ENCODE assay signal across 29 cellular contexts in genomic region chr13:41680900-41681299, GRCh38.
"Had no signal": no experiment of that assay in that cellular context is flagged by ENCODE, and none has a peak within 500 bp of the region (broad histone marks: within the 10 kb centered on the region; RNA-seq: fewer than 3 reads in every experiment).

No MANE protein-coding gene starts in this region.

- H3K27ac ChIP-seq: ascending aorta, breast epithelium, cardiac muscle cell, colonic mucosa, esophagus muscularis mucosa, foreskin keratinocyte, gastrocnemius medialis had no signal

- H3K9me3 ChIP-seq: ascending aorta, breast epithelium, colonic mucosa, esophagus muscularis mucosa, gastrocnemius medialis, heart left ventricle had no signal

- DNase-seq: activated CD4-positive, alpha-beta memory T cell treated with anti-CD3 and anti-CD28 coated beads for 36 hours; activated CD4-positive, alpha-beta T cell treated with anti-CD3 and anti-CD28 coated beads for 1 hour; activated CD4-positive, alpha-beta T cell treated with anti-CD3 and anti-CD28 coated beads for 48 hours; activated CD4-positive, alpha-beta T cell treated with anti-CD3 and anti-CD28 coated beads, Interleukin-2, amount 50 U/mL, for 1 hour; activated CD8-positive, alpha-beta memory T cell treated with anti-CD3 and anti-CD28 coated beads, Interleukin-2, amount 10 ng/mL, durations not matched to agents 7 days and 5 days; activated CD8-positive, alpha-beta memory T cell treated with anti-CD3 and anti-CD28 coated beads, Interleukin-2, amount 50 U/mL, for 4 hours; activated CD8-positive, alpha-beta T cell treated with anti-CD3 and anti-CD28 coated beads, Interleukin-2, amount 10 ng/mL, durations not matched to agents 7 days and 5 days; activated gamma-delta T cell; activated naive CD4-positive, alpha-beta T cell; activated naive CD4-positive, alpha-beta T cell treated with anti-CD3 and anti-CD28 coated beads, Interleukin-2, amount 10 ng/mL, durations not matched to agents 7 days and 5 days; activated naive CD8-positive, alpha-beta T cell treated with anti-CD3 and anti-CD28 coated beads, Interleukin-2, amount 10 ng/mL, durations not matched to agents 7 days and 5 days; activated T-cell treated with anti-CD3 and anti-CD28 coated beads for 4 hours; activated T-cell treated with anti-CD3 and anti-CD28 coated beads, Interleukin-2, amount 50 U/mL, for 24 hours; activated T-cell treated with anti-CD3 and anti-CD28 coated beads, Interleukin-2, amount 50 U/mL, for 72 hours; central memory CD4-positive, alpha-beta T cell; cerebellar nuclear complex; colonic mucosa; effector CD8-positive, alpha-beta T cell; foreskin keratinocyte; gastrocnemius medialis; glutamatergic neuron; heart left ventricle; T-helper 2 cell had no signal

- H3K36me3 ChIP-seq: breast epithelium, colonic mucosa had no signal

- H3K9me3 Mint-ChIP-seq: activated CD4-positive, alpha-beta memory T cell treated with anti-CD3 and anti-CD28 coated beads for 36 hours; activated naive CD4-positive, alpha-beta T cell treated with anti-CD3 and anti-CD28 coated beads, Interleukin-2, amount 10 ng/mL, durations not matched to agents 7 days and 5 days; activated naive CD4-positive, alpha-beta T cell treated with anti-CD3 and anti-CD28 coated beads, Interleukin-2, amount 50 U/mL, for 72 hours; activated naive CD8-positive, alpha-beta T cell treated with anti-CD3 and anti-CD28 coated beads, Interleukin-2, amount 10 ng/mL, durations not matched to agents 7 days and 5 days; activated T-cell treated with anti-CD3 and anti-CD28 coated beads, Interleukin-2, amount 50 U/mL, for 24 hours; activated T-cell treated with anti-CD3 and anti-CD28 coated beads, Interleukin-2, amount 50 U/mL, for 72 hours; brain had no signal

- H3K27me3 ChIP-seq: ascending aorta, breast epithelium, cardiac muscle cell, colonic mucosa, esophagus muscularis mucosa, foreskin keratinocyte, gastrocnemius medialis, heart left ventricle had no signal

- H3K4me3 Mint-ChIP-seq: activated CD4-positive, alpha-beta memory T cell treated with anti-CD3 and anti-CD28 coated beads for 36 hours; activated CD8-positive, alpha-beta memory T cell treated with anti-CD3 and anti-CD28 coated beads, Interleukin-2, amount 10 ng/mL, durations not matched to agents 7 days and 5 days; activated CD8-positive, alpha-beta T cell treated with anti-CD3 and anti-CD28 coated beads, Interleukin-2, amount 10 ng/mL, durations not matched to agents 7 days and 5 days; activated naive CD4-positive, alpha-beta T cell treated with anti-CD3 and anti-CD28 coated beads, Interleukin-2, amount 10 ng/mL, durations not matched to agents 7 days and 5 days; activated naive CD8-positive, alpha-beta T cell treated with anti-CD3 and anti-CD28 coated beads, Interleukin-2, amount 10 ng/mL, durations not matched to agents 7 days and 5 days; activated T-cell treated with anti-CD3 and anti-CD28 coated beads, Interleukin-2, amount 50 U/mL, for 24 hours; activated T-cell treated with anti-CD3 and anti-CD28 coated beads, Interleukin-2, amount 50 U/mL, for 72 hours; brain had no signal

- H3K4me3 ChIP-seq: ascending aorta, breast epithelium, cardiac muscle cell, colonic mucosa, esophagus muscularis mucosa, gastrocnemius medialis, heart left ventricle had no signal

- H3K4me1 Mint-ChIP-seq: activated CD8-positive, alpha-beta memory T cell treated with anti-CD3 and anti-CD28 coated beads, Interleukin-2, amount 10 ng/mL, durations not matched to agents 7 days and 5 days; activated naive CD4-positive, alpha-beta T cell treated with anti-CD3 and anti-CD28 coated beads, Interleukin-2, amount 10 ng/mL, durations not matched to agents 7 days and 5 days; activated naive CD8-positive, alpha-beta T cell treated with anti-CD3 and anti-CD28 coated beads, Interleukin-2, amount 10 ng/mL, durations not matched to agents 7 days and 5 days had no signal

- ATAC-seq: activated CD8-positive, alpha-beta memory T cell treated with anti-CD3 and anti-CD28 coated beads, Interleukin-2, amount 10 ng/mL, durations not matched to agents 7 days and 5 days; activated CD8-positive, alpha-beta T cell treated with anti-CD3 and anti-CD28 coated beads, Interleukin-2, amount 10 ng/mL, durations not matched to agents 7 days and 5 days; activated naive CD4-positive, alpha-beta T cell treated with anti-CD3 and anti-CD28 coated beads, Interleukin-2, amount 50 U/mL, for 72 hours; activated T-cell treated with anti-CD3 and anti-CD28 coated beads, Interleukin-2, amount 50 U/mL, for 72 hours; foreskin keratinocyte; gastrocnemius medialis had no signal

- H3K4me1 ChIP-seq: breast epithelium, colonic mucosa had no signal

- H3K27me3 Mint-ChIP-seq: activated CD4-positive, alpha-beta memory T cell treated with anti-CD3 and anti-CD28 coated beads for 36 hours; activated CD8-positive, alpha-beta memory T cell treated with anti-CD3 and anti-CD28 coated beads, Interleukin-2, amount 10 ng/mL, durations not matched to agents 7 days and 5 days; activated naive CD4-positive, alpha-beta T cell treated with anti-CD3 and anti-CD28 coated beads, Interleukin-2, amount 10 ng/mL, durations not matched to agents 7 days and 5 days; activated naive CD8-positive, alpha-beta T cell treated with anti-CD3 and anti-CD28 coated beads, Interleukin-2, amount 10 ng/mL, durations not matched to agents 7 days and 5 days; activated T-cell treated with anti-CD3 and anti-CD28 coated beads, Interleukin-2, amount 50 U/mL, for 24 hours; brain had no signal

- H3K27ac Mint-ChIP-seq: activated CD4-positive, alpha-beta memory T cell treated with anti-CD3 and anti-CD28 coated beads for 36 hours; activated CD8-positive, alpha-beta memory T cell treated with anti-CD3 and anti-CD28 coated beads, Interleukin-2, amount 10 ng/mL, durations not matched to agents 7 days and 5 days; activated CD8-positive, alpha-beta T cell treated with anti-CD3 and anti-CD28 coated beads, Interleukin-2, amount 10 ng/mL, durations not matched to agents 7 days and 5 days; activated naive CD4-positive, alpha-beta T cell treated with anti-CD3 and anti-CD28 coated beads, Interleukin-2, amount 10 ng/mL, durations not matched to agents 7 days and 5 days; activated naive CD4-positive, alpha-beta T cell treated with anti-CD3 and anti-CD28 coated beads, Interleukin-2, amount 50 U/mL, for 72 hours; activated naive CD8-positive, alpha-beta T cell treated with anti-CD3 and anti-CD28 coated beads, Interleukin-2, amount 10 ng/mL, durations not matched to agents 7 days and 5 days; activated T-cell treated with anti-CD3 and anti-CD28 coated beads, Interleukin-2, amount 50 U/mL, for 24 hours; brain had no signal
